8 cellular contexts compared by ENCODE assay signal in genomic region chr1:31297273-31298247, GRCh38. TPM values are rescaled to one million over a fixed set of nuclear protein-coding genes. Genes with fewer than 3 reads are reported as not detected.
DNase-seq lines count a peak whose midpoint lies in the region; ATAC-seq and TF ChIP-seq lines count a peak whose summit lies in the region.

No MANE protein-coding gene starts in this region.

- no peak overlapping the region for H4K8ac ChIP-seq in mesendoderm (ENCODE audit: low read depth, low read length)

- H3K56ac ChIP-seq in mesendoderm (ENCODE audit: low read length), result peak overlapping the region; percentile 96

- H3K23ac ChIP-seq in mesendoderm (ENCODE audit: low read length), result no peak overlapping the region

- peak overlapping the region; percentile 32 for H2AK5ac ChIP-seq in mesendoderm (ENCODE audit: low read length)

- peaks cover 29% of the 10 kb centered on the region for H3K79me1 ChIP-seq in mesendoderm (ENCODE audit: low read length)

- peak overlapping the region; percentile 95 for H3K9ac ChIP-seq in mesendoderm (ENCODE audit: low read length)

- H3K27ac ChIP-seq in coronary artery (peak overlapping the region; percentile 85 to 92), mesendoderm (ENCODE audit: low read depth, low read length) (peak overlapping the region; percentile 20)

- no peak overlapping the region for H2BK5ac ChIP-seq in mesendoderm (ENCODE audit: low read length)

- no peaks in the 10 kb centered on the region for H3K27me3 ChIP-seq in mesendoderm (ENCODE audit: insufficient read depth, low read length, poor library complexity)

- DNase-seq in SIG-M5 treated with dmso at 0.1 percent for 504 hours (lab: John Stamatoyannopoulos, UW; ENCODE audit: unreplicated experiment), result peak; percentile 35
- no peak for DNase-seq in SIG-M5 (lab: John Stamatoyannopoulos, UW)
- DNase-seq in M059J (ENCODE audit: low read depth), result peak; percentile 59
- no peak for DNase-seq in coronary artery (ENCODE audit: low spot score)
- peak; percentile 44 for DNase-seq in mesendoderm
- no peak for DNase-seq in OCI-M2 (lab: John Stamatoyannopoulos, UW; ENCODE audit: unreplicated experiment)

- no peak for TF ChIP-seq CTCF in coronary artery (IDR thresholded peaks at IDR 0.05)

- H2BK120ac ChIP-seq in mesendoderm (ENCODE audit: low read depth, low read length), result no peak overlapping the region

- H3K4ac ChIP-seq in mesendoderm (ENCODE audit: low read depth, low read length), result no peak overlapping the region

- no peak overlapping the region for H4K5ac ChIP-seq in mesendoderm (ENCODE audit: low read length)

- no peaks in the 10 kb centered on the region for H3K36me3 ChIP-seq in mesendoderm (ENCODE audit: control insufficient read depth, insufficient read depth, low read length)

- no peak overlapping the region for H2BK15ac ChIP-seq in mesendoderm (replicated peaks; ENCODE audit: low read depth)

- peaks cover 7% of the 10 kb centered on the region for H3K4me1 ChIP-seq in mesendoderm (ENCODE audit: control insufficient read depth, low read depth, low read length)

- peak overlapping the region; percentile 94 for H3K4me2 ChIP-seq in mesendoderm (ENCODE audit: low read length)

- WGBS in mesendoderm (ENCODE audit: extremely low coverage, insufficient coverage, low lambda C conversion rate), result no CpG with 5 or more reads among the region's 23 CpGs

- ATAC-seq in HG02798 (IDR thresholded peaks at IDR 0.05; ENCODE audit: poor library complexity, unreplicated experiment) (no peak), HG03354 (IDR thresholded peaks at IDR 0.05; ENCODE audit: poor library complexity, severe bottlenecking, unreplicated experiment) (no peak)

- H3K4me3 ChIP-seq in coronary artery, result peak overlapping the region; percentile 92
- peak overlapping the region; percentile 96 for H3K4me3 ChIP-seq in mesendoderm (ENCODE audit: low read length)

- H3K18ac ChIP-seq in mesendoderm (ENCODE audit: low read length), result no peak overlapping the region

- H3K79me2 ChIP-seq in mesendoderm (ENCODE audit: control insufficient read depth, insufficient read depth, low read length), result peaks cover 54% of the 10 kb centered on the region

RNA-seq across cellular contexts. Expression of gene ZCCHC17, which starts 0.7 kb away (rescaled TPM):
- total RNA-seq in M059J (2014; rRNA removed; shearing (Covaris generic)), result 65.7 and 75.2 TPM in 2 replicates
- 72.4 TPM for polyA plus RNA-seq in mesendoderm (2013, experiment 1 of 2)
- 73.0 TPM for polyA plus RNA-seq in mesendoderm (2013, experiment 2 of 2)

RNA-seq across cellular contexts. Expression of gene SNRNP40, which starts 1.0 kb away (rescaled TPM):
- total RNA-seq in M059J (2014; rRNA removed; shearing (Covaris generic)), result 119 and 153 TPM in 2 replicates
- polyA plus RNA-seq in mesendoderm (2013, experiment 1 of 2), result 72.7 TPM
- polyA plus RNA-seq in mesendoderm (2013, experiment 2 of 2), result 73.0 TPM

RNA-seq across cellular contexts. Expression of gene NKAIN1, which starts 57.9 kb away (rescaled TPM):
- total RNA-seq in M059J (2014; rRNA removed; shearing (Covaris generic)), result 0.12 and 2.8 TPM in 2 replicates
- 40.0 TPM for polyA plus RNA-seq in mesendoderm (2013, experiment 1 of 2)
- 39.7 TPM for polyA plus RNA-seq in mesendoderm (2013, experiment 2 of 2)

Comparison
In these comparisons a context has a peak if more than half of its experiments do, and no peak if none do; other contexts are left out.
1. DNase-seq: peak in SIG-M5 treated with dmso at 0.1 percent for 504 hours (single experiment), M059J (single experiment) and mesendoderm (single experiment); none in SIG-M5 (single experiment), coronary artery (single experiment) and OCI-M2 (single experiment).